9 cellular contexts compared by ENCODE assay signal in the genomic region with DNA sequence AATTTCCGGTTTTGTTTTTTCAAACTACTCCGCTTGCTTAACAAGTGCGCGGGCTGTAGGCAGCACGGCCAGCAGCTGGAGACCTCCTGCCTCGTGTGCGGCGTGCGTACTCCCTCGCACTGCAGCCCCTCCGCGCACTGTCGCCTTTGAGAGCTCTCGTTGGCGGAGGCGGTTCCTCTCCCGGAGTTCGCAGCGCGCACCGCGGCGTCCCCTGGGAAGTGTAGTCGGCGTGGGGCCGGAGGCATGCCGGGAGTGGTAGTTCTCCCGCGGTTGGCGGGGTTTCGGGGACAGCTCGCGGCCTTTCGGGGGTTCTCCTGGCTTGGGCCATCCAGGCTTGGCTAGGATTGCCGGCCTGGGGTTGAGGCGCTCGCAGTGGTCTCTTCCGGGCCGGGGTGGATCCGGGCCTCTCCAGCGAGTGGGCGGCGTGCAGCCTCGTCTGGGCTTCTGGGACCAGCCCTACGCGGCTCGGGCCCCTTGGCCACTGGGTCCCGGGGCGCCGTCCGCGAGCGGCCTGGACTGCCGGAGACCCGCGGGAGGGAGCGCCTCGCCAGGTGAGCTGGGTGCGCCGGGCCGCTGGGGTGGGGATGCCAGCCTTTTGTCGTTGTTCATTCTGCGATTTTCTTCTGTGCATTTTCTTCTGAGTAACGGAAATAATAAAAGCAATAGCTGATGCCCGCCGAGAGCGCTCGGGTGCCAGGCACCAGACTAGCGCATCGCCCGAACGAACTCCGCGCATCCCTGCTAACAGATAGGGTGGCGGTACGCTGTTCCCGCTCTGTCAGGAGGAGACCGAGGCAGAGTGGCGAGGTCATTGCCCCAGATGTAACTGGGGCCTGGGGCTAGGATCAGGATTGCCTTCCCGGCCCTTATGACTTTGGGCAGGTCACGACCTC. TPM values are rescaled to one million over a fixed set of nuclear protein-coding genes. Genes with fewer than 3 reads are reported as not detected.
A peak's percentile ranks its signal among the peaks of the same experiment; 100 is the strongest.
DNase-seq lines count a peak whose midpoint lies in the region; ATAC-seq, FAIRE-seq and TF ChIP-seq lines count a peak whose summit lies in the region.
"Had no signal": no experiment of that assay in that cellular context is flagged by ENCODE, and none has a peak within 500 bp of the region (broad histone marks: within the 10 kb centered on the region; RNA-seq: fewer than 3 reads in every experiment).

A gene (plus strand): TSS at position 258 of the 893 bp plus-strand sequence. CDS start 1,696 bp downstream, outside the sequence.

- H3K79me2 ChIP-seq in H1 (ENCODE audit: control insufficient read depth in 1 of 2, insufficient read depth in 2 of 2, low read length in 2 of 2), result no peaks in the 10 kb centered on the region

- H4K20me1 ChIP-seq in H1 (replicated peaks in 1 of 2; ENCODE audit: control insufficient read depth in 1 of 2, insufficient read depth in 2 of 2, low read length in 2 of 2), result no peaks in the 10 kb centered on the region

- CTCF ChIA-PET in A549 (lab: Yijun Ruan, JAX) (interaction anchor here (1.0 to 1.2 kb wide), 2 partner anchors 162 to 329 kb away, joined by 3 read pairs; no protein-coding TSS in a partner anchor), H1 (lab: Charles Lee; ENCODE audit: partially characterized antibody) (interaction anchor here (0.9 to 1.2 kb wide), 2 partner anchors 24 to 52 kb away, joined by 3 read pairs; no protein-coding TSS in a partner anchor)

- TF ChIP-seq CTCF in A549 (IDR thresholded peaks at IDR 0.05) (no peak), H1 (IDR thresholded peaks at IDR 0.05; ENCODE audit: control extremely low read depth in 1 of 3, insufficient read depth in 1 of 3, low read depth in 1 of 3, low read length in 3 of 3) (no peak)

- H2BK15ac ChIP-seq in H1 (ENCODE audit: low read length), result no peak within 1 kb of the TSS

- no peak within 1 kb of the TSS for H3K14ac ChIP-seq in H1 (ENCODE audit: insufficient read length)

- H4K5ac ChIP-seq in H1 (ENCODE audit: insufficient read length, low read depth, low read length), result no peak within 1 kb of the TSS

- TF ChIP-seq POLR2A in A549 (IDR thresholded peaks at IDR 0.05; ENCODE audit: low read length), result peak; percentile 67
- TF ChIP-seq POLR2A in H1 (IDR thresholded peaks at IDR 0.05; ENCODE audit: control extremely low read depth in 1 of 2, low read depth in 2 of 2, low read length in 2 of 2), result no peak

- peaks cover 45% of the 10 kb centered on the region for H3K9me3 ChIP-seq in A549
- peaks cover 49 to 50% of the 10 kb centered on the region in 2 experiments for H3K9me3 ChIP-seq in H1 (ENCODE audit: insufficient read depth in 2 of 2, low read depth in 1 of 2, low read length in 1 of 2)

- POLR2A ChIA-PET in A549 (lab: Yijun Ruan, JAX), result interaction anchor here (1.4 kb wide), 1 partner anchor 490 kb away, joined by 5 read pairs; a partner anchor contains a TSS
- POLR2A ChIA-PET in H1 (lab: Charles Lee; ENCODE audit: partially characterized antibody), result interaction anchor here (0.7 to 1.5 kb wide), 7 partner anchors 8 to 165 kb away, joined by 3 to 6 read pairs (median 4); a partner anchor contains a TSS

- WGBS in A549 (ENCODE audit: missing lambda C conversion rate), result 35% methylated on average over 44 of the region's 81 CpGs
- WGBS in H1 (ENCODE audit: extremely low coverage in 1 of 2, insufficient coverage in 1 of 2, insufficient read length in 1 of 2, insufficient replicate concordance in 2 of 2, low coverage in 1 of 2, low lambda C conversion rate in 2 of 2, missing lambda C conversion rate in 1 of 2), 2 experiments, result 61% methylated on average over 67 of the region's 81 CpGs; no CpG with 5 or more reads in 1 of the 2 experiments

- H2BK12ac ChIP-seq in H1 (ENCODE audit: low read depth, low read length), result no peak within 1 kb of the TSS

- H3K4me3 ChIP-seq in A549 (peak within 1 kb of the TSS; percentile 72), H1 (ENCODE audit: extremely low read depth in 1 of 4, insufficient read depth in 2 of 4, low read depth in 3 of 4, low read length in 4 of 4) (peak within 1 kb of the TSS; percentile 37 to 64 (median 45))

- peak within 1 kb of the TSS; percentile 73 for H4K8ac ChIP-seq in H1 (ENCODE audit: extremely low read depth, insufficient read depth, low read length)

- no peak for FAIRE-seq in A549 (lab: Jason Lieb, UNC)
- no peak for FAIRE-seq in H1 (lab: Jason Lieb, UNC)
- FAIRE-seq: G401.6 had no signal

- peaks cover 4% of the 10 kb centered on the region; the same call in 1 of the 2 replicates for H3K23me2 ChIP-seq in H1 (ENCODE audit: low read depth, low read length)

- no peak within 1 kb of the TSS for H2BK20ac ChIP-seq in H1 (ENCODE audit: low read length)

- ATAC-seq in A549 (peak; percentile 99), GM21390 (IDR thresholded peaks at IDR 0.05; ENCODE audit: unreplicated experiment) (peak; percentile 87)

- peak within 1 kb of the TSS; percentile 59 for H3K4me2 ChIP-seq in A549
- peak within 1 kb of the TSS; percentile 60 to 67 for H3K4me2 ChIP-seq in H1 (ENCODE audit: insufficient read depth in 1 of 2, low read depth in 2 of 2, low read length in 2 of 2)

- H2BK120ac ChIP-seq in H1 (replicated peaks; ENCODE audit: low read depth, low read length), result no peak within 1 kb of the TSS

- peak within 1 kb of the TSS; percentile 72 to 85 for H3K27ac ChIP-seq in A549
- H3K27ac ChIP-seq in H1 (ENCODE audit: low read depth, low read length), result no peak within 1 kb of the TSS; the same call in 1 of the 2 replicates

- no peak within 1 kb of the TSS for H2AFZ ChIP-seq in H1 (ENCODE audit: low read length)

- H3K36me3 ChIP-seq in H1 (ENCODE audit: control insufficient read depth in 2 of 4, insufficient read depth in 4 of 4, low read length in 3 of 4), result peaks cover 0 to 4% (median 2%) of the 10 kb centered on the region in 4 experiments; a peak in 1 of 8 replicates

- H4K91ac ChIP-seq in H1 (replicated peaks; ENCODE audit: insufficient read length, low read length), result no peak within 1 kb of the TSS

- H3K56ac ChIP-seq in H1 (replicated peaks; ENCODE audit: insufficient read length, low read depth, low read length), result no peak within 1 kb of the TSS

- no peak for TF ChIP-seq EP300 in A549 (IDR thresholded peaks at IDR 0.05)
- no peak for TF ChIP-seq EP300 in H1 (IDR thresholded peaks at IDR 0.05; ENCODE audit: borderline replicate concordance in 1 of 2, low read depth in 2 of 2, low read length in 2 of 2)

- no peak within 1 kb of the TSS for H2AK5ac ChIP-seq in H1 (ENCODE audit: low read depth, low read length)

- no peak within 1 kb of the TSS for H2BK5ac ChIP-seq in H1 (ENCODE audit: low read depth, low read length)

- H3K23ac ChIP-seq in H1 (ENCODE audit: insufficient read length), result no peak within 1 kb of the TSS

- peak within 1 kb of the TSS in 1 of 4 experiments; percentile 43; a peak in 1 of 7 replicates for H3K9ac ChIP-seq in H1 (replicated peaks in 1 of 4; ENCODE audit: extremely low read depth in 1 of 4, low read depth in 3 of 4, low read length in 3 of 4)

- no peak within 1 kb of the TSS for H3K4ac ChIP-seq in H1 (replicated peaks; ENCODE audit: insufficient read length, low read depth, low read length)

- H3K18ac ChIP-seq in H1 (ENCODE audit: extremely low read depth, low read length), result no peak within 1 kb of the TSS

- DNase-seq in A549 (ENCODE audit: low read depth in 1 of 2, low spot score in 1 of 2) (peak; percentile 67 to 84), NCI-H2171 treated with DMSO at 0.1 percent for 48 hours (lab: John Stamatoyannopoulos, UW) (peak; percentile 87), H1 (ENCODE audit: low read depth in 1 of 2, low spot score in 2 of 2) (peak; percentile 33 to 70), medulla oblongata (ENCODE audit: extremely low spot score) (peak; percentile 87), Kasumi-1 (lab: John Stamatoyannopoulos, UW) (no peak)
- DNase-seq in activated CD8-positive, alpha-beta memory T cell treated with anti-CD3 and anti-CD28 coated beads, Interleukin-2, amount 50 U/mL, for 4 hours, result peak; percentile 89
- peak; percentile 86 to 89 for DNase-seq in stimulated activated CD4-positive, alpha-beta T cell treated with anti-CD3 and anti-CD28 coated beads, Interleukin-4, amount 100 ng/mL, for 4 hours

- H3K79me1 ChIP-seq in H1 (ENCODE audit: low read depth, low read length), result peaks cover 2% of the 10 kb centered on the region; the same call in 1 of the 2 replicates

- H3K27me3 ChIP-seq in H1 (replicated peaks in 1 of 4; ENCODE audit: control insufficient read depth in 3 of 4, extremely low read depth in 1 of 4, insufficient read depth in 3 of 4, low read length in 3 of 4), result peaks cover 0 to 3% (median 0%) of the 10 kb centered on the region in 4 experiments; a peak in 1 of 7 replicates

- H3K4me1 ChIP-seq in A549 (no peaks in the 10 kb centered on the region), H1 (replicated peaks in 1 of 4; ENCODE audit: control insufficient read depth in 3 of 4, insufficient read depth in 4 of 4, low read length in 3 of 4) (peaks cover 0 to 5% (median 0%) of the 10 kb centered on the region in 4 experiments; a peak in 1 of 7 replicates)

- TF ChIP-seq RAD21 in A549 (conservative IDR thresholded peaks at IDR 0.05 in 1 of 2, IDR thresholded peaks at IDR 0.05 in 1 of 2), result no peak
- no peak; a peak in 1 of 4 replicates for TF ChIP-seq RAD21 in H1 (IDR thresholded peaks at IDR 0.05 in 1 of 2, conservative IDR thresholded peaks at IDR 0.05 in 1 of 2; ENCODE audit: low read depth in 2 of 2, low read length in 2 of 2)

TF ChIP-seq in A549, 52 proteins besides CTCF, POLR2A, EP300 and RAD21 (continues in another document):
- peak; percentile 48 for TF ChIP-seq CHD2 (IDR thresholded peaks at IDR 0.05; ENCODE audit: low read length, partially characterized antibody)
- peak in 1 of 2 experiments; percentile 49; a peak in 1 of 5 replicates for TF ChIP-seq JUN (IDR thresholded peaks at IDR 0.05)

TF ChIP-seq in H1, 55 proteins besides CTCF, POLR2A, EP300 and RAD21 (continues in another document):
- peak; percentile 59; the same call in 1 of the 2 replicates for TF ChIP-seq PHF8 (conservative IDR thresholded peaks at IDR 0.05; ENCODE audit: low read depth, low read length)
- TF ChIP-seq RNF2 (IDR thresholded peaks at IDR 0.05; ENCODE audit: borderline replicate concordance, low read depth, low read length, missing control alignments, poor library complexity, severe bottlenecking), result peak; percentile 12

RNA-seq across cellular contexts. Expression of the gene that starts here (rescaled TPM):
- polyA plus RNA-seq in A549 (2011; rRNA removed), result 2.3 TPM in 2 replicates
- polyA plus RNA-seq in A549 (2012; cell fraction: cytosol; rRNA removed), result 0.32 and 0.43 TPM in 2 replicates
- 0.77 and 0.97 TPM in 2 replicates for polyA plus RNA-seq in A549 (2012; cell fraction: nucleus; rRNA removed)
- polyA plus RNA-seq in A549 (2017; fragmentation: RNase III; extraction: RNeasy Plus Mini Kit Qiagen cat#74134 plus additional on column Dnase treatment), result 1.5 to 1.8 TPM (median 1.7 TPM) in 3 replicates
- polyA minus RNA-seq in A549 (2011; rRNA and poly(A)+ RNA removed), result 2.1 and 2.3 TPM in 2 replicates
- total RNA-seq in H1 (2021; fragmentation: NEBNext Ultra II Directional; extraction: Animal tissue kit (Norgen Biotek cat#: 25700)), result 2.3 and 2.6 TPM in 2 replicates
- 0.64 and 0.85 TPM in 2 replicates for polyA plus RNA-seq in H1 (2011; rRNA removed)
- polyA plus RNA-seq in H1 (2011; cell fraction: cytosol; rRNA removed), result 1.2 TPM
- 2.2 TPM for polyA plus RNA-seq in H1 (2011; cell fraction: nucleus; rRNA removed)
- 0.97 to 1.7 TPM (median 1.5 TPM) in 4 replicates for polyA plus RNA-seq in H1 (2012, experiment 1 of 2)
- polyA plus RNA-seq in H1 (2012, experiment 2 of 2), result 0.10 TPM
- polyA plus RNA-seq in H1 (2013, experiment 1 of 2), result 3.4 TPM
- polyA plus RNA-seq in H1 (2013, experiment 2 of 2), result 3.2 TPM
- 2.8 and 3.8 TPM in 2 replicates for polyA minus RNA-seq in H1 (2011; rRNA and poly(A)+ RNA removed)
- polyA minus RNA-seq in H1 (2011; cell fraction: cytosol; rRNA and poly(A)+ RNA removed), result 1.4 TPM
- polyA minus RNA-seq in H1 (2011; cell fraction: nucleus; rRNA and poly(A)+ RNA removed), result 5.5 TPM

Comparison
In these comparisons a context has a peak if more than half of its experiments do, and no peak if none do; other contexts are left out.
1. DNase-seq: peak in A549 (2 of 2), NCI-H2171 treated with DMSO at 0.1 percent for 48 hours (single experiment), activated CD8-positive, alpha-beta memory T cell treated with anti-CD3 and anti-CD28 coated beads, Interleukin-2, amount 50 U/mL, for 4 hours (single experiment), H1 (2 of 2), medulla oblongata (single experiment) and stimulated activated CD4-positive, alpha-beta T cell treated with anti-CD3 and anti-CD28 coated beads, Interleukin-4, amount 100 ng/mL, for 4 hours (2 of 2); none in Kasumi-1 (0 of 2).